ENCODE assay signal across 1 cellular context in genomic region chr1:101833312-101833711, GRCh38.
TF ChIP-seq lines count a peak whose summit lies in the region.

No MANE protein-coding gene starts in this region.

TF ChIP-seq in endothelial cell of umbilical vein, 7 proteins besides CTCF, POLR2A, EP300 and RAD21:
- TF ChIP-seq GATA2 (IDR thresholded peaks at IDR 0.05; ENCODE audit: insufficient read depth, insufficient read length, low read depth, low read length) = peak; percentile 69
- TF ChIP-seq EZH2 (IDR thresholded peaks at IDR 0.05; ENCODE audit: borderline replicate concordance, low read depth, low read length, severe bottlenecking) = no peak
